Comparison of ENCODE assay signal across 9 cellular contexts in the genomic region with DNA sequence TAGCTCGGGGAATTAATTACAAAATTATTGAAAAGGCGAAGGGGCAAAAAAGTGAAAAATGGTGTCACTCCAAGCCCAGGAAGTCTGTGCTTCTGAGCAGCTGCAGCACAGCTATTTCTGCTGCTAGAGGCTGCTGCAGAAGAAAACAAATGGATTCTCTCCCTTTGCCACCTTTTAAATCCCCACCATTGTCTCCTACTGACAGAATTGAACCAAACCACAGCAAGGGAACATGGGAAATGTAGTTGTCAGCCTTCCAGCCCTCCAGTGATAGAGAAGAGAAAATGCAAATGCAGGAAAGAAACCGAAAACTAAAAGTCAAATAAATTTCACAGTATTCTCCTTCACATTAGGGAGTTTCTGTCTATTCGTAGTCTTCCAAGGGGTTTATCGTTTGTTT. TPM values are rescaled to one million over a fixed set of nuclear protein-coding genes. Genes with fewer than 3 reads are reported as not detected.
DNase-seq lines count a peak whose midpoint lies in the region; ATAC-seq and TF ChIP-seq lines count a peak whose summit lies in the region.
"Had no signal": no experiment of that assay in that cellular context is flagged by ENCODE, and none has a peak within 500 bp of the region (broad histone marks: within the 10 kb centered on the region; RNA-seq: fewer than 3 reads in every experiment).

No MANE protein-coding gene starts in this region.

- no peaks in the 10 kb centered on the region for H3K9me3 Mint-ChIP-seq in progenitor cell of endocrine pancreas (ENCODE audit: low read depth)

- intact Hi-C loops in Right ventricle myocardium superior (cut with DNase I) = no loop called here

- no peak overlapping the region for H3K27ac ChIP-seq in coronary artery
- H3K27ac ChIP-seq: cardiac muscle cell had no signal

- no peak for TF ChIP-seq CTCF in progenitor cell of endocrine pancreas (IDR thresholded peaks at IDR 0.05; ENCODE audit: unreplicated experiment)
- TF ChIP-seq CTCF in coronary artery (IDR thresholded peaks at IDR 0.05) = no peak

- H3K27me3 Mint-ChIP-seq in progenitor cell of endocrine pancreas = no peaks in the 10 kb centered on the region

- no peak overlapping the region for H3K4me3 Mint-ChIP-seq in progenitor cell of endocrine pancreas (ENCODE audit: low read depth)

- DNase-seq in NCI-H82 (lab: John Stamatoyannopoulos, UW) (peak; percentile 17), NCI-H82 treated with DMSO at 0.1 percent for 48 hours (lab: John Stamatoyannopoulos, UW; ENCODE audit: unreplicated experiment) (no peak), OCI-M1 (lab: John Stamatoyannopoulos, UW) (peak; percentile 68), progenitor cell of endocrine pancreas (ENCODE audit: low spot score, unreplicated experiment) (no peak), Right ventricle myocardium superior (no peak), coronary artery (ENCODE audit: low spot score) (no peak), NCI-H510A treated with DMSO at 0.1 percent for 48 hours (lab: John Stamatoyannopoulos, UW) (no peak)

- H3K4me1 Mint-ChIP-seq in progenitor cell of endocrine pancreas (ENCODE audit: low read depth) = peaks cover 4% of the 10 kb centered on the region

- ATAC-seq in HG02798 (IDR thresholded peaks at IDR 0.05; ENCODE audit: poor library complexity, unreplicated experiment) = peak; percentile 88
- no peak for ATAC-seq in Right ventricle myocardium superior (ENCODE audit: poor library complexity)

- peak overlapping the region; percentile 13 for H3K27ac Mint-ChIP-seq in progenitor cell of endocrine pancreas

- H3K36me3 Mint-ChIP-seq in progenitor cell of endocrine pancreas (ENCODE audit: insufficient read depth) = no peaks in the 10 kb centered on the region

- no peak overlapping the region for H3K4me3 ChIP-seq in coronary artery
- H3K4me3 ChIP-seq: cardiac muscle cell had no signal

RNA-seq across cellular contexts. Expression of a gene that starts 33.4 kb away (rescaled TPM):
- total RNA-seq in progenitor cell of endocrine pancreas (29.3 and 32.0 TPM in 2 replicates), Right ventricle myocardium superior (9.3 TPM)

RNA-seq across cellular contexts. Expression of a gene that starts 59.7 kb away (rescaled TPM):
- total RNA-seq in progenitor cell of endocrine pancreas (5.9 and 6.1 TPM in 2 replicates), Right ventricle myocardium superior (29.7 TPM)

Comparison
In these comparisons a context has a peak if more than half of its experiments do, and no peak if none do; other contexts are left out.
1. DNase-seq: peak in NCI-H82 (single experiment) and OCI-M1 (single experiment); none in NCI-H82 treated with DMSO at 0.1 percent for 48 hours (single experiment), progenitor cell of endocrine pancreas (single experiment), Right ventricle myocardium superior (single experiment), coronary artery (single experiment) and NCI-H510A treated with DMSO at 0.1 percent for 48 hours (single experiment).